In the genomic region with DNA sequence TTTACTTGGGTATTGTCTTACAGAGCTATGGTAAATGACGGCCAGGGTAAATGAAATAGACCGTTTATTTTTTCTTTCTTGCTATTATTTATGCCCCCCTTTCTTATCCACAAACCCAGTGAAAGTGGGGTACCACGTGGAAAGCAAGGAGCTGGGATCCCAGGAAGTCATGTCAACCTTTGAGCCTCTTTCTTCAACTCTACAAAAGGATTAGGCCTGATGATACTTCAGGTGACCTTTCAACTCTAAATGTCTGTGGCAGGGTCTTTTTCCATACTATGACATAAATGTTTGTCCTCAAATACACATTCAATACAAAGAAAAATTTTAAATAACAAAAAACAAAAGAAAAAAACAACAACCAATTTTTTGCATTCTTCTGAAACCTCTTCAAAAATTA, we compare ENCODE assay signal across 2 cellular contexts.
TF ChIP-seq lines count a peak whose summit lies in the region.

No MANE protein-coding gene starts in this region.

TF ChIP-seq in IMR-90, 13 proteins besides CTCF, POLR2A, EP300 and RAD21:
- TF ChIP-seq FOS (IDR thresholded peaks at IDR 0.05; ENCODE audit: low read depth, low read length) (no peak), NFE2L2 (IDR thresholded peaks at IDR 0.05; ENCODE audit: low read depth, low read length) (no peak), SMC3 (IDR thresholded peaks at IDR 0.05; ENCODE audit: low read depth, low read length) (no peak), BHLHE40 (IDR thresholded peaks at IDR 0.05; ENCODE audit: low read depth, low read length) (no peak), MAFK (IDR thresholded peaks at IDR 0.05; ENCODE audit: low read depth, low read length) (no peak), MXI1 (IDR thresholded peaks at IDR 0.05; ENCODE audit: borderline replicate concordance, low read depth, low read length) (no peak), CEBPB (IDR thresholded peaks at IDR 0.05; ENCODE audit: low read depth, low read length) (no peak), MAZ (IDR thresholded peaks at IDR 0.05; ENCODE audit: borderline replicate concordance, low read depth, low read length) (no peak), RCOR1 (IDR thresholded peaks at IDR 0.05; ENCODE audit: insufficient replicate concordance, low read length) (no peak), RFX5 (IDR thresholded peaks at IDR 0.05; ENCODE audit: low read depth, low read length) (no peak), CHD1 (IDR thresholded peaks at IDR 0.05; ENCODE audit: low read depth, low read length) (no peak)
- TF ChIP-seq, protein P1, sequence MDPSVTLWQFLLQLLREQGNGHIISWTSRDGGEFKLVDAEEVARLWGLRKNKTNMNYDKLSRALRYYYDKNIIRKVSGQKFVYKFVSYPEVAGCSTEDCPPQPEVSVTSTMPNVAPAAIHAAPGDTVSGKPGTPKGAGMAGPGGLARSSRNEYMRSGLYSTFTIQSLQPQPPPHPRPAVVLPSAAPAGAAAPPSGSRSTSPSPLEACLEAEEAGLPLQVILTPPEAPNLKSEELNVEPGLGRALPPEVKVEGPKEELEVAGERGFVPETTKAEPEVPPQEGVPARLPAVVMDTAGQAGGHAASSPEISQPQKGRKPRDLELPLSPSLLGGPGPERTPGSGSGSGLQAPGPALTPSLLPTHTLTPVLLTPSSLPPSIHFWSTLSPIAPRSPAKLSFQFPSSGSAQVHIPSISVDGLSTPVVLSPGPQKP (IDR thresholded peaks at IDR 0.05; ENCODE audit: borderline replicate concordance, low read depth, low read length) = no peak
- TF ChIP-seq, protein P2, sequence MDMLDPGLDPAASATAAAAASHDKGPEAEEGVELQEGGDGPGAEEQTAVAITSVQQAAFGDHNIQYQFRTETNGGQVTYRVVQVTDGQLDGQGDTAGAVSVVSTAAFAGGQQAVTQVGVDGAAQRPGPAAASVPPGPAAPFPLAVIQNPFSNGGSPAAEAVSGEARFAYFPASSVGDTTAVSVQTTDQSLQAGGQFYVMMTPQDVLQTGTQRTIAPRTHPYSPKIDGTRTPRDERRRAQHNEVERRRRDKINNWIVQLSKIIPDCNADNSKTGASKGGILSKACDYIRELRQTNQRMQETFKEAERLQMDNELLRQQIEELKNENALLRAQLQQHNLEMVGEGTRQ (IDR thresholded peaks at IDR 0.05; ENCODE audit: low read depth, low read length) = no peak

TF ChIP-seq in K562, 482 proteins besides CTCF, POLR2A, EP300 and RAD21 (continues in another document):
- TF ChIP-seq, protein P3, sequence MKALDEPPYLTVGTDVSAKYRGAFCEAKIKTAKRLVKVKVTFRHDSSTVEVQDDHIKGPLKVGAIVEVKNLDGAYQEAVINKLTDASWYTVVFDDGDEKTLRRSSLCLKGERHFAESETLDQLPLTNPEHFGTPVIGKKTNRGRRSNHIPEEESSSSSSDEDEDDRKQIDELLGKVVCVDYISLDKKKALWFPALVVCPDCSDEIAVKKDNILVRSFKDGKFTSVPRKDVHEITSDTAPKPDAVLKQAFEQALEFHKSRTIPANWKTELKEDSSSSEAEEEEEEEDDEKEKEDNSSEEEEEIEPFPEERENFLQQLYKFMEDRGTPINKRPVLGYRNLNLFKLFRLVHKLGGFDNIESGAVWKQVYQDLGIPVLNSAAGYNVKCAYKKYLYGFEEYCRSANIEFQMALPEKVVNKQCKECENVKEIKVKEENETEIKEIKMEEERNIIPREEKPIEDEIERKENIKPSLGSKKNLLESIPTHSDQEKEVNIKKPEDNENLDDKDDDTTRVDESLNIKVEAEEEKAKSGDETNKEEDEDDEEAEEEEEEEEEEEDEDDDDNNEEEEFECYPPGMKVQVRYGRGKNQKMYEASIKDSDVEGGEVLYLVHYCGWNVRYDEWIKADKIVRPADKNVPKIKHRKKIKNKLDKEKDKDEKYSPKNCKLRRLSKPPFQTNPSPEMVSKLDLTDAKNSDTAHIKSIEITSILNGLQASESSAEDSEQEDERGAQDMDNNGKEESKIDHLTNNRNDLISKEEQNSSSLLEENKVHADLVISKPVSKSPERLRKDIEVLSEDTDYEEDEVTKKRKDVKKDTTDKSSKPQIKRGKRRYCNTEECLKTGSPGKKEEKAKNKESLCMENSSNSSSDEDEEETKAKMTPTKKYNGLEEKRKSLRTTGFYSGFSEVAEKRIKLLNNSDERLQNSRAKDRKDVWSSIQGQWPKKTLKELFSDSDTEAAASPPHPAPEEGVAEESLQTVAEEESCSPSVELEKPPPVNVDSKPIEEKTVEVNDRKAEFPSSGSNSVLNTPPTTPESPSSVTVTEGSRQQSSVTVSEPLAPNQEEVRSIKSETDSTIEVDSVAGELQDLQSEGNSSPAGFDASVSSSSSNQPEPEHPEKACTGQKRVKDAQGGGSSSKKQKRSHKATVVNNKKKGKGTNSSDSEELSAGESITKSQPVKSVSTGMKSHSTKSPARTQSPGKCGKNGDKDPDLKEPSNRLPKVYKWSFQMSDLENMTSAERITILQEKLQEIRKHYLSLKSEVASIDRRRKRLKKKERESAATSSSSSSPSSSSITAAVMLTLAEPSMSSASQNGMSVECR (CRISPR knock-in tag; IDR thresholded peaks at IDR 0.05) = no peak
- no peak for TF ChIP-seq NR2C2 (CRISPR knock-in tag; IDR thresholded peaks at IDR 0.05)
- peak; percentile 56; the same call in 1 of the 2 replicates for TF ChIP-seq NR2C2 (tag; IDR thresholded peaks at IDR 0.05)
- TF ChIP-seq KAT8 (IDR thresholded peaks at IDR 0.05; ENCODE audit: low read depth) = no peak
- no peak for TF ChIP-seq NR2F6 (CRISPR knock-in tag; IDR thresholded peaks at IDR 0.05)
- TF ChIP-seq ZNF699 (CRISPR knock-in tag; IDR thresholded peaks at IDR 0.05; ENCODE audit: insufficient replicate concordance) = no peak
- TF ChIP-seq C11orf30 (IDR thresholded peaks at IDR 0.05; ENCODE audit: low read depth) = no peak
- TF ChIP-seq ZFX (CRISPR knock-in tag; IDR thresholded peaks at IDR 0.05) = 0 out of 2 replicates have a peak, but pooled peaks have one; percentile 29
- TF ChIP-seq, protein P4, sequence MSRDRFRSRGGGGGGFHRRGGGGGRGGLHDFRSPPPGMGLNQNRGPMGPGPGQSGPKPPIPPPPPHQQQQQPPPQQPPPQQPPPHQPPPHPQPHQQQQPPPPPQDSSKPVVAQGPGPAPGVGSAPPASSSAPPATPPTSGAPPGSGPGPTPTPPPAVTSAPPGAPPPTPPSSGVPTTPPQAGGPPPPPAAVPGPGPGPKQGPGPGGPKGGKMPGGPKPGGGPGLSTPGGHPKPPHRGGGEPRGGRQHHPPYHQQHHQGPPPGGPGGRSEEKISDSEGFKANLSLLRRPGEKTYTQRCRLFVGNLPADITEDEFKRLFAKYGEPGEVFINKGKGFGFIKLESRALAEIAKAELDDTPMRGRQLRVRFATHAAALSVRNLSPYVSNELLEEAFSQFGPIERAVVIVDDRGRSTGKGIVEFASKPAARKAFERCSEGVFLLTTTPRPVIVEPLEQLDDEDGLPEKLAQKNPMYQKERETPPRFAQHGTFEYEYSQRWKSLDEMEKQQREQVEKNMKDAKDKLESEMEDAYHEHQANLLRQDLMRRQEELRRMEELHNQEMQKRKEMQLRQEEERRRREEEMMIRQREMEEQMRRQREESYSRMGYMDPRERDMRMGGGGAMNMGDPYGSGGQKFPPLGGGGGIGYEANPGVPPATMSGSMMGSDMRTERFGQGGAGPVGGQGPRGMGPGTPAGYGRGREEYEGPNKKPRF (IDR thresholded peaks at IDR 0.05; ENCODE audit: low read depth, low read length) = no peak
- TF ChIP-seq SMARCB1 (IDR thresholded peaks at IDR 0.05; ENCODE audit: insufficient read length, low read depth) = no peak
- no peak for TF ChIP-seq ZNF695 (CRISPR knock-in tag; IDR thresholded peaks at IDR 0.05)
- no peak for TF ChIP-seq MAZ (CRISPR knock-in tag; conservative IDR thresholded peaks at IDR 0.05 in 1 of 2, IDR thresholded peaks at IDR 0.05 in 1 of 2)
- no peak for TF ChIP-seq HDGF (IDR thresholded peaks at IDR 0.05)
- no peak for TF ChIP-seq SAP30 (IDR thresholded peaks at IDR 0.05; ENCODE audit: borderline replicate concordance, insufficient read depth, low read depth, low read length, poor library complexity, severe bottlenecking)
- TF ChIP-seq PTTG1 (tag; IDR thresholded peaks at IDR 0.05; ENCODE audit: low read depth) = 0 out of 2 replicates have a peak, but pooled peaks have one; percentile 32
- peak; percentile 46; the same call in 1 of the 2 replicates for TF ChIP-seq SMAD3 (CRISPR knock-in tag; conservative IDR thresholded peaks at IDR 0.05)
- no peak for TF ChIP-seq CBX2 (IDR thresholded peaks at IDR 0.05; ENCODE audit: insufficient read depth, low read length, poor library complexity, severe bottlenecking)
- TF ChIP-seq HNRNPH1 (optimal IDR thresholded peaks at IDR 0.05; ENCODE audit: low read depth, low read length) = no peak
- TF ChIP-seq MTF1 (CRISPR knock-in tag; IDR thresholded peaks at IDR 0.05; ENCODE audit: borderline replicate concordance) = no peak
- TF ChIP-seq TFAM (CRISPR knock-in tag; conservative IDR thresholded peaks at IDR 0.05) = no peak
- no peak for TF ChIP-seq POLR2AphosphoS5 (IDR thresholded peaks at IDR 0.05; ENCODE audit: control insufficient read depth, insufficient read depth, low read depth, low read length)
- TF ChIP-seq, protein P5, sequence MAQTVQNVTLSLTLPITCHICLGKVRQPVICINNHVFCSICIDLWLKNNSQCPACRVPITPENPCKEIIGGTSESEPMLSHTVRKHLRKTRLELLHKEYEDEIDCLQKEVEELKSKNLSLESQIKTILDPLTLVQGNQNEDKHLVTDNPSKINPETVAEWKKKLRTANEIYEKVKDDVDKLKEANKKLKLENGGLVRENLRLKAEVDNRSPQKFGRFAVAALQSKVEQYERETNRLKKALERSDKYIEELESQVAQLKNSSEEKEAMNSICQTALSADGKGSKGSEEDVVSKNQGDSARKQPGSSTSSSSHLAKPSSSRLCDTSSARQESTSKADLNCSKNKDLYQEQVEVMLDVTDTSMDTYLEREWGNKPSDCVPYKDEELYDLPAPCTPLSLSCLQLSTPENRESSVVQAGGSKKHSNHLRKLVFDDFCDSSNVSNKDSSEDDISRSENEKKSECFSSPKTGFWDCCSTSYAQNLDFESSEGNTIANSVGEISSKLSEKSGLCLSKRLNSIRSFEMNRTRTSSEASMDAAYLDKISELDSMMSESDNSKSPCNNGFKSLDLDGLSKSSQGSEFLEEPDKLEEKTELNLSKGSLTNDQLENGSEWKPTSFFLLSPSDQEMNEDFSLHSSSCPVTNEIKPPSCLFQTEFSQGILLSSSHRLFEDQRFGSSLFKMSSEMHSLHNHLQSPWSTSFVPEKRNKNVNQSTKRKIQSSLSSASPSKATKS (CRISPR knock-in tag; IDR thresholded peaks at IDR 0.05) = no peak
- TF ChIP-seq, protein P6, sequence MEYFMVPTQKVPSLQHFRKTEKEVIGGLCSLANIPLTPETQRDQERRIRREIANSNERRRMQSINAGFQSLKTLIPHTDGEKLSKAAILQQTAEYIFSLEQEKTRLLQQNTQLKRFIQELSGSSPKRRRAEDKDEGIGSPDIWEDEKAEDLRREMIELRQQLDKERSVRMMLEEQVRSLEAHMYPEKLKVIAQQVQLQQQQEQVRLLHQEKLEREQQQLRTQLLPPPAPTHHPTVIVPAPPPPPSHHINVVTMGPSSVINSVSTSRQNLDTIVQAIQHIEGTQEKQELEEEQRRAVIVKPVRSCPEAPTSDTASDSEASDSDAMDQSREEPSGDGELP (CRISPR knock-in tag; IDR thresholded peaks at IDR 0.05; ENCODE audit: borderline replicate concordance) = no peak
- no peak for TF ChIP-seq CBX3 (IDR thresholded peaks at IDR 0.05; ENCODE audit: borderline replicate concordance in 1 of 2, low read length in 2 of 2)
- TF ChIP-seq FOXK1 (CRISPR knock-in tag; IDR thresholded peaks at IDR 0.05; ENCODE audit: borderline replicate concordance) = no peak
- no peak for TF ChIP-seq KHSRP (IDR thresholded peaks at IDR 0.05)
- peak; percentile 71; the same call in 1 of the 2 replicates for TF ChIP-seq DDX20 (tag; IDR thresholded peaks at IDR 0.05; ENCODE audit: low read depth)
- TF ChIP-seq, protein P7, sequence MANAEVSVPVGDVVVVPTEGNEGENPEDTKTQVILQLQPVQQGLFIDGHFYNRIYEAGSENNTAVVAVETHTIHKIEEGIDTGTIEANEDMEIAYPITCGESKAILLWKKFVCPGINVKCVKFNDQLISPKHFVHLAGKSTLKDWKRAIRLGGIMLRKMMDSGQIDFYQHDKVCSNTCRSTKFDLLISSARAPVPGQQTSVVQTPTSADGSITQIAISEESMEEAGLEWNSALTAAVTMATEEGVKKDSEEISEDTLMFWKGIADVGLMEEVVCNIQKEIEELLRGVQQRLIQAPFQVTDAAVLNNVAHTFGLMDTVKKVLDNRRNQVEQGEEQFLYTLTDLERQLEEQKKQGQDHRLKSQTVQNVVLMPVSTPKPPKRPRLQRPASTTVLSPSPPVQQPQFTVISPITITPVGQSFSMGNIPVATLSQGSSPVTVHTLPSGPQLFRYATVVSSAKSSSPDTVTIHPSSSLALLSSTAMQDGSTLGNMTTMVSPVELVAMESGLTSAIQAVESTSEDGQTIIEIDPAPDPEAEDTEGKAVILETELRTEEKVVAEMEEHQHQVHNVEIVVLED (CRISPR knock-in tag; IDR thresholded peaks at IDR 0.05) = no peak
- TF ChIP-seq SRSF3 (IDR thresholded peaks at IDR 0.05; ENCODE audit: insufficient read depth, low read length) = no peak
- no peak for TF ChIP-seq ZFP1 (CRISPR knock-in tag; IDR thresholded peaks at IDR 0.05)
- no peak for TF ChIP-seq ZC3H8 (IDR thresholded peaks at IDR 0.05)
- TF ChIP-seq, protein P8, sequence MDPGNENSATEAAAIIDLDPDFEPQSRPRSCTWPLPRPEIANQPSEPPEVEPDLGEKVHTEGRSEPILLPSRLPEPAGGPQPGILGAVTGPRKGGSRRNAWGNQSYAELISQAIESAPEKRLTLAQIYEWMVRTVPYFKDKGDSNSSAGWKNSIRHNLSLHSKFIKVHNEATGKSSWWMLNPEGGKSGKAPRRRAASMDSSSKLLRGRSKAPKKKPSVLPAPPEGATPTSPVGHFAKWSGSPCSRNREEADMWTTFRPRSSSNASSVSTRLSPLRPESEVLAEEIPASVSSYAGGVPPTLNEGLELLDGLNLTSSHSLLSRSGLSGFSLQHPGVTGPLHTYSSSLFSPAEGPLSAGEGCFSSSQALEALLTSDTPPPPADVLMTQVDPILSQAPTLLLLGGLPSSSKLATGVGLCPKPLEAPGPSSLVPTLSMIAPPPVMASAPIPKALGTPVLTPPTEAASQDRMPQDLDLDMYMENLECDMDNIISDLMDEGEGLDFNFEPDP (CRISPR knock-in tag; IDR thresholded peaks at IDR 0.05) = no peak
- no peak for TF ChIP-seq ZNF408 (CRISPR knock-in tag; IDR thresholded peaks at IDR 0.05; ENCODE audit: low read depth)
- no peak for TF ChIP-seq DPF2 (IDR thresholded peaks at IDR 0.05)
- no peak for TF ChIP-seq MBD2 (IDR thresholded peaks at IDR 0.05; ENCODE audit: borderline replicate concordance, low read depth)
- TF ChIP-seq KLF6 (CRISPR knock-in tag; IDR thresholded peaks at IDR 0.05; ENCODE audit: borderline replicate concordance) = 0 out of 2 replicates have a peak, but pooled peaks have one; percentile 6
